8 cellular contexts compared by ENCODE assay signal in the genomic region with DNA sequence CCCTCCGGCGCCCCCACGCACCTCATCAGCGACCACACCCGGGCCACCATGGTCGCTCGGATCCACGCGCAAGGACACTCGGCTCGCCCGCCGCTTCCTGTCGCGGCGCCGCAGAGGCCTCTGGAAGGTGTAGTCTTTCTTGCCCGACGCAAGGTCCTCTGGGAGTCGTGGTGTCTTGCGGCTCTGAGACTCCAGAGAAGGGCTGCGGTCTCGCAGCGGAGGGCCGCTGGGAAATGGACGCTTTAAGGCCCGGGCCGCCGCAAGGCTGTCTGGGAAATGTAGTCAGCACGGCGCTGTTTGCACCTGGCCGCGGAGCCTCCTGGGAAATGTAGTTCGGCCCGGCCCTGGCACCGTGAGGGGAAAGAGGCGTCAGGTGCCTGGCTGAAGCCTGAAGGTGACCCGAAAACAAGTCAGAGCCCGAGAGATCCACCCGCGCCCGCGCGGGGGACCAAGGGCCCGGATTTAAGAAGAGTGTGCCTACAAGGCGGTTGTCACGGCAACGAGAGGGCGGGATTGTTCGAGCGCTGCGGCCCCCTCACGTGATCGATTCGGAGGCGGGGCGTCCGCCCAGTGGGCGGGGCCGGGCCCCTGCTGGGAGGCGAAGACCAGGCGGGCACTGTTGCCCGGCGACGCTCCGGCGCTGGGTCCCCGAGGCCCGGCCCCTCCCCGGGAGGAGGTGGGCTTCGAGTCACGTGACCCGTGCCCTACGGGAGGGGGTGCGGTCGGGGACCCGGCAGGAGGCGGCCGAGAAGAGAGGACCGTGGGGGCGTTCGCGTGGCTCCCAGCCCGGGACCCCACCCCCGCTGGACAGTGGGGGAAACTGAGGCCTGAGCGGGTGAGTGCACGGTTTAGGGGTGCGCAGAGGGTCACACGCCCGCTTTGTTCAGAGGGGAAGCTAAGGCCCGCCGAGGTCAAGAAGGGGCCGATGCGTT. TPM values are rescaled to one million over a fixed set of nuclear protein-coding genes. Genes with fewer than 3 reads are reported as not detected.
DNase-seq lines count a peak whose midpoint lies in the region; ATAC-seq and TF ChIP-seq lines count a peak whose summit lies in the region.

A gene with protein sequence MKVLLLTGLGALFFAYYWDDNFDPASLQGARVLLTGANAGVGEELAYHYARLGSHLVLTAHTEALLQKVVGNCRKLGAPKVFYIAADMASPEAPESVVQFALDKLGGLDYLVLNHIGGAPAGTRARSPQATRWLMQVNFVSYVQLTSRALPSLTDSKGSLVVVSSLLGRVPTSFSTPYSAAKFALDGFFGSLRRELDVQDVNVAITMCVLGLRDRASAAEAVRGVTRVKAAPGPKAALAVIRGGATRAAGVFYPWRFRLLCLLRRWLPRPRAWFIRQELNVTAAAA (plus strand): TSS at position 591 of the 932 bp plus-strand sequence. CDS start 3,806 bp downstream, outside the sequence.
TSS of gene MICOS13 (minus strand) at position 80 of the 932 bp plus-strand sequence. CDS start at position 50, 30 bp downstream.

- H3K27ac ChIP-seq in colonic mucosa, result peak within 1 kb of the TSS; percentile 78

- H3K36me3 ChIP-seq in colonic mucosa, result no peaks in the 10 kb centered on the region

- TF ChIP-seq CTCF in colonic mucosa (IDR thresholded peaks at IDR 0.05), result no peak

- peaks cover 7% of the 10 kb centered on the region for H3K4me1 ChIP-seq in colonic mucosa

- DNase-seq in Ammon's horn (ENCODE audit: low spot score) (peak; percentile 99), GM19238 (ENCODE audit: insufficient read length, low spot score) (peak; percentile 97), NCI-H524 (lab: John Stamatoyannopoulos, UW) (peak; percentile 99 to 100), colonic mucosa (peak; percentile 99), left colon (peak; percentile 98 to 100)
- peak; percentile 98 for DNase-seq in activated CD4-positive, alpha-beta T cell treated with anti-CD3 and anti-CD28 coated beads for 48 hours
- DNase-seq in stimulated activated CD4-positive, alpha-beta T cell treated with anti-CD3 and anti-CD28 coated beads, Interleukin-1b, Interleukin-23, amount 100 ng/mL, for 48 hours, result peak; percentile 98

- peak within 1 kb of the TSS; percentile 90 for H3K4me3 ChIP-seq in colonic mucosa

- H3K27me3 ChIP-seq in colonic mucosa, result no peaks in the 10 kb centered on the region

- H3K9ac ChIP-seq in colonic mucosa (ENCODE audit: low read depth in 2 of 2, low read length in 2 of 2), result peak within 1 kb of the TSS; percentile 89 to 94

- ATAC-seq in HG03442 (IDR thresholded peaks at IDR 0.05; ENCODE audit: unreplicated experiment) (peak; percentile 83), left colon (peak; percentile 89)

- no peaks in the 10 kb centered on the region for H3K9me3 ChIP-seq in colonic mucosa

- intact Hi-C loops in colonic mucosa (cut with DNase I), result no loop called here
- intact Hi-C loops in left colon (cut with DNase I, micrococcal nuclease), result no loop called here

RNA-seq across cellular contexts. Expression of the first gene that starts in this region (rescaled TPM):
- total RNA-seq in colonic mucosa (1 to 10 TPM; 3.2 to 3.4 TPM), left colon (1 to 10 TPM; 3.5 to 3.8 TPM)

RNA-seq across cellular contexts. Expression of gene MICOS13, which starts in this region (rescaled TPM):
- 10 to 100 TPM; 56.0 to 88.0 TPM for total RNA-seq in colonic mucosa
- total RNA-seq in left colon, result 10 to 100 TPM; 66.3 to 83.4 TPM

Comparison
In these comparisons a context has a peak if more than half of its experiments do, and no peak if none do; other contexts are left out.
1. Peak in every context shown above with its lines: DNase-seq, ATAC-seq, H3K4me3 ChIP-seq and H3K27ac ChIP-seq.